Comparison of ENCODE assay signal across 26 cellular contexts in genomic region chr7:128419262-128419661, GRCh38. TPM values are rescaled to one million over a fixed set of nuclear protein-coding genes. Genes with fewer than 3 reads are reported as not detected.
"Had no signal": no experiment of that assay in that cellular context is flagged by ENCODE, and none has a peak within 500 bp of the region (broad histone marks: within the 10 kb centered on the region; RNA-seq: fewer than 3 reads in every experiment).

No MANE protein-coding gene starts in this region.

- H3K4me3 Mint-ChIP-seq: memory B cell, natural killer cell, neural progenitor cell, type B pancreatic cell had no signal

- H3K4me1 ChIP-seq: gastrocnemius medialis, neural progenitor cell had no signal

- DNase-seq: cerebellar nuclear complex; cortex of kidney; effector CD4-positive, alpha-beta T cell; foreskin fibroblast; gastrocnemius medialis; heart left ventricle; kidney; natural killer cell; ovary; right lobe of liver; small intestine; stimulated activated CD4-positive, alpha-beta T cell treated with anti-CD3 and anti-CD28 coated beads, Interleukin-15, amount 100 ng/mL, for 24 hours; stimulated activated CD4-positive, alpha-beta T cell treated with anti-CD3 and anti-CD28 coated beads, Interleukin-2, amount 100 ng/mL, for 48 hours; stimulated activated naive CD4-positive, alpha-beta T cell treated with Interleukin-2 at 50 U/mL for 16 hours; stomach; thyroid gland had no signal

- H2AFZ ChIP-seq: hepatocyte, neural progenitor cell had no signal

- H3K27ac ChIP-seq: epithelial cell of prostate, gastrocnemius medialis, heart left ventricle, hepatocyte, neural progenitor cell, ovary, right lobe of liver, stomach, thyroid gland had no signal

- H3K36me3 Mint-ChIP-seq: memory B cell, natural killer cell, neural progenitor cell, type B pancreatic cell had no signal

- ATAC-seq: esophagus mucosa, gastrocnemius medialis, heart left ventricle, left lobe of liver, natural killer cell, right lobe of liver had no signal

- H3K79me2 ChIP-seq: hepatocyte had no signal

- H3K27me3 ChIP-seq: gastrocnemius medialis, heart left ventricle, hepatocyte, ovary, right lobe of liver, stomach, thyroid gland had no signal

- H3K4me2 ChIP-seq: hepatocyte, neural progenitor cell had no signal

- H3K9ac ChIP-seq: neural progenitor cell had no signal

- H3K9me3 Mint-ChIP-seq: memory B cell, natural killer cell, neural progenitor cell, type B pancreatic cell had no signal

- H3K9me3 ChIP-seq: gastrocnemius medialis, heart left ventricle, ovary, right lobe of liver, stomach, thyroid gland had no signal

- H3K27ac Mint-ChIP-seq: memory B cell, progenitor cell of endocrine pancreas, type B pancreatic cell had no signal

- FAIRE-seq: kidney, small intestine had no signal

- H3K4me1 Mint-ChIP-seq: memory B cell, neural progenitor cell had no signal

- H3K4me3 ChIP-seq: gastrocnemius medialis, heart left ventricle, hepatocyte, lung, neural progenitor cell, ovary, right lobe of liver, stomach, thyroid gland had no signal

- H3K36me3 ChIP-seq: gastrocnemius medialis, heart left ventricle, neural progenitor cell, ovary, right lobe of liver, stomach, thyroid gland had no signal

RNA-seq across cellular contexts. Expression of gene PRRT4, which starts 57.8 kb away (rescaled TPM):
- total RNA-seq: dermis microvascular lymphatic vessel endothelial cell, kidney, left lobe of liver, stomach had no signal
